ENCODE assay signal across 9 cellular contexts in the genomic region with DNA sequence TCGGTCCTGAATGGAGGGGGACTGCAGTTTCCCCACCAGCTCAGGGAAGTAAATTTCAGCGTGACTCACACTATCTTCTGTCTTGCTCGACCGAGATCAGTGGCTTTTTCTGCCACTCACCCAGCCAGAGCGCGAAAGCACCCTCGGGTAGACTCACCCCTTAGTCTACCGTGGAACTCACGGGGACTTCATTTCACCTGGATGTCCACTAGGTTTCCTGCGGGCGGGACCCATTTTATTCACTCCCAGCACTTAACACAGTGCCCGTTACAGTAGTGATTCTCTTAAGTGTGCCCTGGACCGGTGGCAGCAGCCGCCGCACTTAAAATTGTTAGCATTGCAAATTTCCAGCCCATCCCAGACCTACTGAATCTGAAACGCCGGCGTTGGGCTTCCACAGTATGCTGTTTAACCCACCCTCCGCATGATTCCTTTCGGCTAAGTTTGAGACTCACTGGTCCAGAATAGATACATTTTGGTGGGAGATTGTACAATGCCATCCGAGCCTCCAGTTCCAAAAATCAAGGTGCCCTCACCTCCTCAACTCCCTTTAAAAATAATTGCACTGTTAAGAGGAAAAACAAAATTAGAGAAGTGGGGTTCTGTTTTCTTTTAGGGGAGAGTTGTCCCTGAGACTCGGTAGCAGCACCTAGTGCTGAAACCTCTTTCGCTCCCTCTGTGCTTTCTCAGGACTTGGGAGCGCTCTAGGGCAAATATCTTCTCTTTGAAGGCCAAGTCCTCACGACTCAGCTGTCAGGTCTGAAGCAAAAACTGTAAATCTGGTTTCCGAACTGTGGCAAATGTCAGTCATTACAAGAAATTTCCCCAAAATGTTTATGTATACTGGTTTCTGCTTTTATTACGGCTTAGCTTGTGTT. TPM values are rescaled to one million over a fixed set of nuclear protein-coding genes. Genes with fewer than 3 reads are reported as not detected.
DNase-seq lines count a peak whose midpoint lies in the region; ATAC-seq, FAIRE-seq and TF ChIP-seq lines count a peak whose summit lies in the region.
"Had no signal": no experiment of that assay in that cellular context is flagged by ENCODE, and none has a peak within 500 bp of the region (broad histone marks: within the 10 kb centered on the region; RNA-seq: fewer than 3 reads in every experiment).

No MANE protein-coding gene starts in this region.

- peak overlapping the region; percentile 81 for H3K4me2 ChIP-seq in keratinocyte (ENCODE audit: control insufficient read depth, extremely low read depth, insufficient read depth, low read depth, low read length)
- H3K4me2 ChIP-seq in smooth muscle cell = peak overlapping the region; percentile 89

- peaks cover 20% of the 10 kb centered on the region for H3F3A ChIP-seq in smooth muscle cell (ENCODE audit: low read depth)

- no peaks in the 10 kb centered on the region for H3K36me3 Mint-ChIP-seq in Caco-2 (ENCODE audit: insufficient read depth, unreplicated experiment)
- peaks cover 6% of the 10 kb centered on the region for H3K36me3 Mint-ChIP-seq in brain

- TF ChIP-seq CTCF in Caco-2 (IDR thresholded peaks at IDR 0.05; ENCODE audit: insufficient read depth in 1 of 2, low read depth in 1 of 2, low read length in 1 of 2, severe bottlenecking in 1 of 2, unreplicated experiment in 1 of 2) (peak in 1 of 2 experiments; percentile 5), brain (conservative IDR thresholded peaks at IDR 0.05) (no peak), keratinocyte (optimal IDR thresholded peaks at IDR 0.05 in 1 of 3, IDR thresholded peaks at IDR 0.05 in 1 of 3, conservative IDR thresholded peaks at IDR 0.05 in 1 of 3; ENCODE audit: extremely low read depth in 1 of 3, insufficient read depth in 2 of 3, low read length in 3 of 3) (peak in 1 of 3 experiments; percentile 3), smooth muscle cell (IDR thresholded peaks at IDR 0.05; ENCODE audit: borderline replicate concordance, insufficient read depth, poor library complexity, severe bottlenecking) (no peak)

- H3K9me3 Mint-ChIP-seq in Caco-2 (ENCODE audit: unreplicated experiment) (no peaks in the 10 kb centered on the region), brain (no peaks in the 10 kb centered on the region)

- H3K9ac ChIP-seq in NT2/D1 (ENCODE audit: insufficient read length, low read depth) (peak overlapping the region; percentile 74), keratinocyte (ENCODE audit: control insufficient read depth, extremely low read depth, insufficient read depth, low read length) (peak overlapping the region; percentile 89), smooth muscle cell (ENCODE audit: low read depth) (peak overlapping the region; percentile 87)

- H3K4me3 Mint-ChIP-seq in Caco-2 (ENCODE audit: unreplicated experiment) (peak overlapping the region; percentile 96), brain (peak overlapping the region; percentile 82 to 96 (median 86))

- no peaks in the 10 kb centered on the region for H3K79me2 ChIP-seq in keratinocyte (ENCODE audit: control insufficient read depth, insufficient read depth, low read length)
- H3K79me2 ChIP-seq in smooth muscle cell (ENCODE audit: low read depth) = no peaks in the 10 kb centered on the region

- BruUV-seq in Caco-2 (replicated peaks; lab: Mats Ljungman, UMichigan) = TSS peak; percentile 37

- peak; percentile 36 for FAIRE-seq in keratinocyte (lab: Jason Lieb, UNC)

- peaks cover 51% of the 10 kb centered on the region for H3K4me1 ChIP-seq in Caco-2
- H3K4me1 ChIP-seq in NT2/D1 (ENCODE audit: insufficient read depth, insufficient read length) = no peaks in the 10 kb centered on the region
- H3K4me1 ChIP-seq in keratinocyte (ENCODE audit: control insufficient read depth, extremely low read depth, insufficient read depth, low read length) = peaks cover 28% of the 10 kb centered on the region
- H3K4me1 ChIP-seq in smooth muscle cell (ENCODE audit: low read depth) = peaks cover 6% of the 10 kb centered on the region

- no peaks in the 10 kb centered on the region for H3K27me3 ChIP-seq in Caco-2 (replicated peaks; ENCODE audit: control insufficient read depth, insufficient read depth, low read length)
- H3K27me3 ChIP-seq in NT2/D1 (ENCODE audit: insufficient read depth, insufficient read length) = peaks cover 2% of the 10 kb centered on the region
- H3K27me3 ChIP-seq in keratinocyte (ENCODE audit: control insufficient read depth, extremely low read depth, insufficient read depth, low read length) = no peaks in the 10 kb centered on the region
- no peaks in the 10 kb centered on the region for H3K27me3 ChIP-seq in smooth muscle cell (ENCODE audit: low read depth)

- dilution Hi-C loops in keratinocyte (cut with MboI; ENCODE audit: extremely low pct_ligation_motif_present, low sequenced_read_pairs) = no loop called here

- H3K27ac ChIP-seq in keratinocyte (ENCODE audit: control insufficient read depth, insufficient read depth, low read length) = peak overlapping the region; percentile 89
- peak overlapping the region; percentile 87 for H3K27ac ChIP-seq in smooth muscle cell (ENCODE audit: low read depth)

- H3K27me3 Mint-ChIP-seq in Caco-2 (ENCODE audit: insufficient read depth, unreplicated experiment) (no peaks in the 10 kb centered on the region), brain (no peaks in the 10 kb centered on the region)

- intact Hi-C loops in Caco-2 (cut with micrococcal nuclease; ENCODE audit: unreplicated experiment) = loop anchor here (1.0 to 2.0 kb wide), 5 partner anchors 19 to 59 kb away; no protein-coding TSS in a partner anchor

- no peaks in the 10 kb centered on the region for H3K36me3 ChIP-seq in Caco-2 (ENCODE audit: control insufficient read depth, insufficient read depth, low read length)
- H3K36me3 ChIP-seq in NT2/D1 (ENCODE audit: insufficient read depth, insufficient read length, low read length) = no peaks in the 10 kb centered on the region
- H3K36me3 ChIP-seq in keratinocyte (ENCODE audit: control insufficient read depth in 2 of 2, extremely low read depth in 1 of 2, insufficient read depth in 2 of 2, low read length in 2 of 2) = no peaks in the 10 kb centered on the region
- no peaks in the 10 kb centered on the region for H3K36me3 ChIP-seq in smooth muscle cell (ENCODE audit: low read depth)

- WGBS in smooth muscle cell (ENCODE audit: low lambda C conversion rate) = 11% methylated on average over 27 of the region's 27 CpGs

- POLR2A ChIA-PET in Caco-2 (lab: Charles Lee) = interaction anchor here (1.2 to 1.7 kb wide), 4 partner anchors 7 to 19 kb away, joined by 3 to 9 read pairs (median 3); no protein-coding TSS in a partner anchor

- H3K4me1 Mint-ChIP-seq in Caco-2 (ENCODE audit: low read depth, unreplicated experiment) (peaks cover 30% of the 10 kb centered on the region), brain (peaks cover 68% of the 10 kb centered on the region)

- H2AFZ ChIP-seq in keratinocyte (ENCODE audit: control insufficient read depth, low read length) = peak overlapping the region; percentile 99
- peak overlapping the region; percentile 97 for H2AFZ ChIP-seq in smooth muscle cell (ENCODE audit: low read depth)

- H3K9me3 ChIP-seq in Caco-2 (no peaks in the 10 kb centered on the region), NT2/D1 (ENCODE audit: insufficient read depth, low read length) (no peaks in the 10 kb centered on the region), keratinocyte (ENCODE audit: control insufficient read depth, low read depth, low read length) (no peaks in the 10 kb centered on the region), smooth muscle cell (replicated peaks; ENCODE audit: low read depth) (no peaks in the 10 kb centered on the region)

- H3K4me3 ChIP-seq in Caco-2 (ENCODE audit: low read depth, low read length) = peak overlapping the region; percentile 73
- H3K4me3 ChIP-seq in NT2/D1 (ENCODE audit: insufficient read length, low read depth) = peak overlapping the region; percentile 77
- peak overlapping the region; percentile 70 to 88 (median 75) for H3K4me3 ChIP-seq in keratinocyte (ENCODE audit: control insufficient read depth in 2 of 3, extremely low read depth in 1 of 3, insufficient read depth in 2 of 3, low read depth in 1 of 3, low read length in 3 of 3)
- H3K4me3 ChIP-seq in smooth muscle cell = peak overlapping the region; percentile 83

- CTCF ChIA-PET in Caco-2 (lab: Charles Lee) = interaction anchor here (1.3 to 2.4 kb wide), 5 partner anchors 8 to 49 kb away, joined by 6 to 31 read pairs (median 9); no protein-coding TSS in a partner anchor

- ATAC-seq in GM19043 (IDR thresholded peaks at IDR 0.05; ENCODE audit: low read depth, unreplicated experiment) = peak; percentile 41
- ATAC-seq in HG03139 (IDR thresholded peaks at IDR 0.05; ENCODE audit: unreplicated experiment) = peak; percentile 44

- peak overlapping the region; percentile 92 for H3K27ac Mint-ChIP-seq in Caco-2 (ENCODE audit: unreplicated experiment)
- peak overlapping the region; percentile 87 to 97 (median 95) for H3K27ac Mint-ChIP-seq in brain

- DNase-seq in Caco-2 (peak; percentile 33 to 38), NT2/D1 (ENCODE audit: low read depth, low spot score) (no peak), keratinocyte (ENCODE audit: low read depth, low spot score) (no peak), smooth muscle cell (lab: John Stamatoyannopoulos, UW; ENCODE audit: unreplicated experiment) (no peak), NCI-H1694 treated with DMSO at 0.1 percent for 48 hours (lab: John Stamatoyannopoulos, UW) (no peak)

- H4K20me1 ChIP-seq in keratinocyte (ENCODE audit: control insufficient read depth, extremely low read depth, insufficient read depth, low read length) = no peaks in the 10 kb centered on the region
- no peaks in the 10 kb centered on the region for H4K20me1 ChIP-seq in smooth muscle cell (ENCODE audit: low read depth)

- H3K9me1 ChIP-seq in keratinocyte (ENCODE audit: control insufficient read depth, extremely low read depth, insufficient read depth, low read length) = no peaks in the 10 kb centered on the region

RNA-seq across cellular contexts. Expression of a gene that starts 1.0 kb away (rescaled TPM):
- 20.4 and 21.7 TPM in 2 replicates for total RNA-seq in Caco-2 (2022)
- polyA plus RNA-seq in brain (ENCODE audit: insufficient read depth, low read depth, low replicate concordance) = 3.2 TPM
- 6.2 to 13.4 TPM (median 10.8 TPM) in 3 replicates for polyA plus RNA-seq in keratinocyte
- 37.9 TPM for polyA plus RNA-seq in keratinocyte (2011; ENCODE audit: low read depth)
- 4.9 and 7.8 TPM in 2 replicates for polyA plus RNA-seq in keratinocyte (2011; cell fraction: cytosol; rRNA removed)
- 15.6 and 20.9 TPM in 2 replicates for polyA plus RNA-seq in keratinocyte (2011; cell fraction: nucleus; rRNA removed)
- 4.3 and 30.9 TPM in 2 replicates for polyA plus RNA-seq in keratinocyte (2012; ENCODE audit: low replicate concordance)
- 1.5 to 5.4 TPM (median 5.2 TPM) in 3 replicates for polyA minus RNA-seq in keratinocyte
- 9.0 TPM for polyA minus RNA-seq in keratinocyte (2011; cell fraction: cytosol; rRNA and poly(A)+ RNA removed)
- polyA minus RNA-seq in keratinocyte (2011; cell fraction: nucleus; rRNA and poly(A)+ RNA removed) = 11.6 and 13.1 TPM in 2 replicates
- total RNA-seq in smooth muscle cell = 6.5 and 14.5 TPM in 2 replicates
- polyA plus RNA-seq in smooth muscle cell = 2.3 and 8.6 TPM in 2 replicates

RNA-seq across cellular contexts. Expression of a gene that starts 10.6 kb away (rescaled TPM):
- total RNA-seq in Caco-2 (2022) (0.63 TPM in 1 of 2 replicates, not detected in the other), smooth muscle cell (not detected in 2 replicates)
- polyA plus RNA-seq in brain (ENCODE audit: insufficient read depth, low read depth, low replicate concordance) (31.2 TPM), keratinocyte (not detected in 3 replicates), smooth muscle cell (not detected in 2 replicates)
- not detected for polyA plus RNA-seq in keratinocyte (2011; ENCODE audit: low read depth)
- not detected in 2 replicates for polyA plus RNA-seq in keratinocyte (2011; cell fraction: cytosol; rRNA removed)
- polyA plus RNA-seq in keratinocyte (2011; cell fraction: nucleus; rRNA removed) = not detected in 2 replicates
- not detected in 2 replicates for polyA plus RNA-seq in keratinocyte (2012; ENCODE audit: low replicate concordance)
- polyA minus RNA-seq in keratinocyte = not detected in 3 replicates
- polyA minus RNA-seq in keratinocyte (2011; cell fraction: cytosol; rRNA and poly(A)+ RNA removed) = not detected
- not detected in 2 replicates for polyA minus RNA-seq in keratinocyte (2011; cell fraction: nucleus; rRNA and poly(A)+ RNA removed)
- total RNA-seq: T-helper 2 cell treated with Interferon-gamma antibody and Interleukin-4, amounts not matched to agents 100 ng/mL and 5 ng/mL, for 36 hours had no signal

Comparison
In these comparisons a context has a peak if more than half of its experiments do, and no peak if none do; other contexts are left out.
1. DNase-seq: peak in Caco-2 (2 of 2); none in NT2/D1 (single experiment), keratinocyte (single experiment), smooth muscle cell (single experiment) and NCI-H1694 treated with DMSO at 0.1 percent for 48 hours (single experiment).
2. RNA of a gene that starts 10.6 kb away (polyA plus RNA-seq): 31.2 TPM in brain (single experiment); not detected in keratinocyte and not detected in smooth muscle cell; every median in the first group is over 10 times any median in the second.
3. Peak in every context shown above with its lines, with median percentiles within 50 percentile points of each other: H3K4me3 ChIP-seq and H3K9ac ChIP-seq.